Comparison of ENCODE assay signal across 32 cellular contexts in genomic region chr9:77422969-77423368, GRCh38.
DNase-seq lines count a peak whose midpoint lies in the region; ATAC-seq, FAIRE-seq and TF ChIP-seq lines count a peak whose summit lies in the region.
"Had no signal": no experiment of that assay in that cellular context is flagged by ENCODE, and none has a peak within 500 bp of the region (broad histone marks: within the 10 kb centered on the region; RNA-seq: fewer than 3 reads in every experiment).

No MANE protein-coding gene starts in this region.

- ATAC-seq in HepG2 = no peak
- no peak for ATAC-seq in right lobe of liver
- ATAC-seq in IMR-90 (ENCODE audit: low read depth) = no peak
- ATAC-seq in HG03135 (IDR thresholded peaks at IDR 0.05; ENCODE audit: unreplicated experiment) = no peak
- ATAC-seq: A549; CD8-positive, alpha-beta T cell had no signal

- TF ChIP-seq EP300 in HepG2 (IDR thresholded peaks at IDR 0.05; ENCODE audit: low read depth in 2 of 2, low read length in 2 of 2) (no peak), HepG2 (CRISPR knock-in tag; IDR thresholded peaks at IDR 0.05; ENCODE audit: borderline replicate concordance) (no peak)

- no peak overlapping the region for H2AK9ac ChIP-seq in IMR-90 (replicated peaks; ENCODE audit: low read depth, low read length, poor library complexity)

- no peaks in the 10 kb centered on the region for H4K20me1 ChIP-seq in HepG2 (ENCODE audit: insufficient read depth, low read length)
- no peaks in the 10 kb centered on the region for H4K20me1 ChIP-seq in IMR-90 (ENCODE audit: insufficient read depth, low read length)
- H4K20me1 ChIP-seq: BLaER1; BLaER1 treated with 17β-estradiol and CSF1 and Interleukin-3, amounts not matched to agents 10 nM and 100 nM had no signal

- FAIRE-seq in HepG2 (lab: Jason Lieb, UNC) = no peak
- FAIRE-seq: A204.1, A549, D721Med had no signal

- H3K18ac ChIP-seq in IMR-90 (ENCODE audit: low read depth, low read length) = no peak overlapping the region

- no peak overlapping the region for H3K14ac ChIP-seq in IMR-90 (replicated peaks; ENCODE audit: low read depth, low read length)

- no peak for TF ChIP-seq CTCF in HepG2 (CRISPR knock-in tag; IDR thresholded peaks at IDR 0.05)
- TF ChIP-seq CTCF in right lobe of liver (IDR thresholded peaks at IDR 0.05) = no peak
- no peak for TF ChIP-seq CTCF in IMR-90 (conservative IDR thresholded peaks at IDR 0.05; ENCODE audit: low read depth, low read length)

- CTCF ChIA-PET in HepG2 (lab: Yijun Ruan, JAX; ENCODE audit: low intra/inter-chr PET ratio, low total read pairs) (no interaction called here), IMR-90 (lab: Yijun Ruan, JAX) (interaction anchor here (1.6 kb wide), 1 partner anchor 11 kb away, joined by 5 read pairs; no protein-coding TSS in a partner anchor)

- intact Hi-C loops in HepG2 (cut with micrococcal nuclease; ENCODE audit: unreplicated experiment) = no loop called here
- intact Hi-C loops in right lobe of liver (cut with DNase I) = no loop called here
- intact Hi-C loops in IMR-90 (cut with micrococcal nuclease) = no loop called here

- dilution Hi-C loops in IMR-90 (cut with HindIII; ENCODE audit: low sequenced_read_pairs, unreplicated experiment) = no loop called here

- no peak overlapping the region for H2BK15ac ChIP-seq in IMR-90 (ENCODE audit: low read depth, low read length)

- no peak overlapping the region for H4K91ac ChIP-seq in IMR-90 (ENCODE audit: insufficient read depth, low read depth, low read length)

- H3K56ac ChIP-seq in IMR-90 (ENCODE audit: extremely low read depth, insufficient read depth, low read length) = no peak overlapping the region

- no peaks in the 10 kb centered on the region for H3K79me2 ChIP-seq in HepG2 (ENCODE audit: insufficient read depth, low read length)

- H2AFZ ChIP-seq in HepG2 (ENCODE audit: low read length) (no peak overlapping the region), IMR-90 (replicated peaks; ENCODE audit: low read length, poor library complexity) (no peak overlapping the region)

- H3K36me3 ChIP-seq in HepG2 (replicated peaks in 1 of 2; ENCODE audit: control insufficient read depth in 1 of 2, insufficient read depth in 2 of 2, low read length in 2 of 2) (no peaks in the 10 kb centered on the region), right lobe of liver (no peaks in the 10 kb centered on the region), IMR-90 (ENCODE audit: control insufficient read depth, insufficient read depth, low read length) (no peaks in the 10 kb centered on the region)
- H3K36me3 ChIP-seq: BE2C; BLaER1; BLaER1 treated with 17β-estradiol and CSF1 and Interleukin-3, amounts not matched to agents 10 nM and 100 nM had no signal

- no peak for DNase-seq in HepG2 (ENCODE audit: low spot score)
- no peak for DNase-seq in right lobe of liver
- DNase-seq in IMR-90 = no peak
- no peak for DNase-seq in DMS153 (lab: John Stamatoyannopoulos, UW)
- DNase-seq: 8988T; ACHN; AML-193; BE2C; C1 segment of cervical spinal cord; Caco-2; Calu3; CD4-positive, alpha-beta memory T cell; CD4-positive, alpha-beta T cell; CD4-positive, CD25-positive, alpha-beta regulatory T cell; CD8-positive, alpha-beta memory T cell; CD8-positive, alpha-beta T cell; COR-L47; DMS 273 treated with DMSO at 0.1 percent for 48 hours; DMS53; DMS79; DMS79 treated with DMSO at 0.1 percent for 48 hours; DND-41; EL had no signal

- H3K79me1 ChIP-seq in IMR-90 (ENCODE audit: low read depth in 1 of 2, low read length in 2 of 2) = no peaks in the 10 kb centered on the region

- H3K27me3 ChIP-seq in HepG2 (ENCODE audit: control insufficient read depth in 1 of 2, insufficient read depth in 2 of 2, low read length in 2 of 2) = no peaks in the 10 kb centered on the region
- H3K27me3 ChIP-seq in right lobe of liver = no peaks in the 10 kb centered on the region
- H3K27me3 ChIP-seq in IMR-90 (ENCODE audit: control insufficient read depth, insufficient read depth, low read length) = no peaks in the 10 kb centered on the region
- H3K27me3 ChIP-seq: BE2C; BLaER1; BLaER1 treated with 17β-estradiol and CSF1 and Interleukin-3, amounts not matched to agents 10 nM and 100 nM had no signal

- H2BK120ac ChIP-seq in IMR-90 (ENCODE audit: low read depth, low read length) = no peak overlapping the region

- no peaks in the 10 kb centered on the region for H3K9me3 ChIP-seq in HepG2 (ENCODE audit: low read length)
- H3K9me3 ChIP-seq in right lobe of liver = no peaks in the 10 kb centered on the region
- no peaks in the 10 kb centered on the region for H3K9me3 ChIP-seq in IMR-90 (ENCODE audit: control insufficient read depth, insufficient read depth, low read length)
- H3K9me3 ChIP-seq: A549; BE2C; BLaER1; BLaER1 treated with 17β-estradiol and CSF1 and Interleukin-3, amounts not matched to agents 10 nM and 100 nM; Caco-2 had no signal

- H2BK5ac ChIP-seq in IMR-90 (ENCODE audit: low read depth, low read length, poor library complexity, severe bottlenecking) = no peak overlapping the region

- no peak overlapping the region for H4K5ac ChIP-seq in IMR-90 (ENCODE audit: low read depth, low read length)

- no peak overlapping the region for H2AK5ac ChIP-seq in IMR-90 (ENCODE audit: low read depth, low read length)

- H3K27ac ChIP-seq in HepG2 (ENCODE audit: extremely low read length, insufficient read depth, low read length) (no peak overlapping the region), right lobe of liver (no peak overlapping the region), IMR-90 (ENCODE audit: insufficient read depth, low read length) (no peak overlapping the region), angular gyrus (ENCODE audit: low read depth, low read length) (peak overlapping the region; percentile 25)
- H3K27ac ChIP-seq: 22Rv1; A549; BLaER1; BLaER1 treated with 17β-estradiol and CSF1 and Interleukin-3, amounts not matched to agents 10 nM and 100 nM; C4-2B had no signal

- TF ChIP-seq POLR2A in HepG2 (IDR thresholded peaks at IDR 0.05; ENCODE audit: insufficient read depth in 1 of 2, low read depth in 2 of 2, low read length in 2 of 2) = no peak
- no peak for TF ChIP-seq POLR2A in right lobe of liver (IDR thresholded peaks at IDR 0.05)
- TF ChIP-seq POLR2A in IMR-90 (IDR thresholded peaks at IDR 0.05; ENCODE audit: low read depth, low read length) = no peak

- H2BK20ac ChIP-seq in IMR-90 (ENCODE audit: low read depth, low read length) = no peak overlapping the region

- no peak overlapping the region for H3K4ac ChIP-seq in IMR-90 (ENCODE audit: low read depth, low read length)

- H3K4me2 ChIP-seq in HepG2 (ENCODE audit: low read depth, low read length) (no peak overlapping the region), IMR-90 (ENCODE audit: low read depth, low read length) (no peak overlapping the region)
- H3K4me2 ChIP-seq: A549; BLaER1; BLaER1 treated with 17β-estradiol and CSF1 and Interleukin-3, amounts not matched to agents 10 nM and 100 nM had no signal

- 96% methylated on average over 3 of the region's 3 CpGs for WGBS in HepG2 (ENCODE audit: low lambda C conversion rate)
- 90% methylated on average over 3 of the region's 3 CpGs for WGBS in right lobe of liver (ENCODE audit: insufficient coverage, low coverage, low lambda C conversion rate, missing lambda C conversion rate)
- WGBS in IMR-90 (ENCODE audit: extremely low coverage in 2 of 2, insufficient read length in 1 of 2), 2 experiments = no CpG with 5 or more reads among the region's 3 CpGs

- in situ Hi-C loops in HepG2 (cut with HindIII; ENCODE audit: extremely low pct_ligation_motif_present, low pct_unique_long_range_greater_than_20kb) = no loop called here
- in situ Hi-C loops in IMR-90 (cut with MboI; ENCODE audit: low sequenced_read_pairs) = no loop called here

- TF ChIP-seq RAD21 in HepG2 (CRISPR knock-in tag; IDR thresholded peaks at IDR 0.05) (no peak), IMR-90 (IDR thresholded peaks at IDR 0.05; ENCODE audit: low read length) (no peak)

- no peaks in the 10 kb centered on the region for H3K9me1 ChIP-seq in IMR-90 (ENCODE audit: insufficient read depth, low read length)

- no peaks in the 10 kb centered on the region for H3K4me1 ChIP-seq in HepG2 (ENCODE audit: insufficient read depth, low read length)
- H3K4me1 ChIP-seq in right lobe of liver = no peaks in the 10 kb centered on the region
- H3K4me1 ChIP-seq in IMR-90 (ENCODE audit: control insufficient read depth, insufficient read depth, low read length) = no peaks in the 10 kb centered on the region
- H3K4me1 ChIP-seq: BLaER1, Caco-2 had no signal

- POLR2A ChIA-PET in HepG2 (lab: Yijun Ruan, JAX) = no interaction called here
- POLR2A ChIA-PET in IMR-90 (lab: Charles Lee; ENCODE audit: unreplicated experiment) = no interaction called here

- H3K9ac ChIP-seq in HepG2 (ENCODE audit: insufficient read depth, low read depth, low read length) (no peak overlapping the region), IMR-90 (ENCODE audit: low read depth, low read length) (no peak overlapping the region)
- H3K9ac ChIP-seq: BLaER1; BLaER1 treated with 17β-estradiol and CSF1 and Interleukin-3, amounts not matched to agents 10 nM and 100 nM had no signal

- H4K8ac ChIP-seq in IMR-90 (ENCODE audit: low read depth in 2 of 2, low read length in 2 of 2) = no peak overlapping the region

- no peak overlapping the region for H3K23ac ChIP-seq in IMR-90 (ENCODE audit: low read depth, low read length)

- BruUV-seq in HepG2 (replicated peaks; lab: Mats Ljungman, UMichigan) (no TSS peak), IMR-90 (replicated peaks; lab: Mats Ljungman, UMichigan) (no TSS peak)

- H3K4me3 ChIP-seq in HepG2 (replicated peaks in 1 of 3; ENCODE audit: insufficient read depth in 1 of 3, low read depth in 2 of 3, low read length in 3 of 3) (no peak overlapping the region), right lobe of liver (no peak overlapping the region), IMR-90 (ENCODE audit: insufficient read depth, low read depth, low read length) (no peak overlapping the region)
- H3K4me3 ChIP-seq: A549; BLaER1; BLaER1 treated with 17β-estradiol and CSF1 and Interleukin-3, amounts not matched to agents 10 nM and 100 nM had no signal

TF ChIP-seq in HepG2, 621 proteins besides CTCF, POLR2A, EP300 and RAD21:
- no peak for TF ChIP-seq ATF3 (CRISPR knock-in tag; IDR thresholded peaks at IDR 0.05)
- TF ChIP-seq CEBPB (IDR thresholded peaks at IDR 0.05; ENCODE audit: borderline replicate concordance, low read depth, low read length) = peak; percentile 54; the same call in 1 of the 2 replicates

TF ChIP-seq in IMR-90, 13 proteins besides CTCF, POLR2A, EP300 and RAD21:
- no peak for TF ChIP-seq FOS (IDR thresholded peaks at IDR 0.05; ENCODE audit: low read depth, low read length)
- peak; percentile 60 for TF ChIP-seq CEBPB (IDR thresholded peaks at IDR 0.05; ENCODE audit: low read depth, low read length)
